ENCODE assay signal across 10 cellular contexts in genomic region chr18:54381640-54382039, GRCh38. TPM values are rescaled to one million over a fixed set of nuclear protein-coding genes. Genes with fewer than 3 reads are reported as not detected.
"Had no signal": no experiment of that assay in that cellular context is flagged by ENCODE, and none has a peak within 500 bp of the region (broad histone marks: within the 10 kb centered on the region; RNA-seq: fewer than 3 reads in every experiment).

No MANE protein-coding gene starts in this region.

- DNase-seq: H9, HCEC 1CT, HFFc6, IMR-90 had no signal

- FAIRE-seq: H1, H54, HTR-8/SVneo, K562 had no signal

- H3K4me3 Mint-ChIP-seq: GM23338, H9, HFFc6 had no signal

- H3K9me3 Mint-ChIP-seq: H9, HFFc6 had no signal

- H3K4me3 ChIP-seq: GM23338, K562 had no signal

- ATAC-seq: K562 had no signal

- H3K27ac Mint-ChIP-seq: GM23338, HFFc6 had no signal

- H2AFZ ChIP-seq: GM23338 had no signal

RNA-seq across cellular contexts. Expression of gene STARD6, which starts 24.0 kb away (rescaled TPM):
- total RNA-seq: GM23338, H1, H9, HT-29, IMR-90, K562 had no signal
